Comparison of ENCODE assay signal across 31 cellular contexts in the genomic region with DNA sequence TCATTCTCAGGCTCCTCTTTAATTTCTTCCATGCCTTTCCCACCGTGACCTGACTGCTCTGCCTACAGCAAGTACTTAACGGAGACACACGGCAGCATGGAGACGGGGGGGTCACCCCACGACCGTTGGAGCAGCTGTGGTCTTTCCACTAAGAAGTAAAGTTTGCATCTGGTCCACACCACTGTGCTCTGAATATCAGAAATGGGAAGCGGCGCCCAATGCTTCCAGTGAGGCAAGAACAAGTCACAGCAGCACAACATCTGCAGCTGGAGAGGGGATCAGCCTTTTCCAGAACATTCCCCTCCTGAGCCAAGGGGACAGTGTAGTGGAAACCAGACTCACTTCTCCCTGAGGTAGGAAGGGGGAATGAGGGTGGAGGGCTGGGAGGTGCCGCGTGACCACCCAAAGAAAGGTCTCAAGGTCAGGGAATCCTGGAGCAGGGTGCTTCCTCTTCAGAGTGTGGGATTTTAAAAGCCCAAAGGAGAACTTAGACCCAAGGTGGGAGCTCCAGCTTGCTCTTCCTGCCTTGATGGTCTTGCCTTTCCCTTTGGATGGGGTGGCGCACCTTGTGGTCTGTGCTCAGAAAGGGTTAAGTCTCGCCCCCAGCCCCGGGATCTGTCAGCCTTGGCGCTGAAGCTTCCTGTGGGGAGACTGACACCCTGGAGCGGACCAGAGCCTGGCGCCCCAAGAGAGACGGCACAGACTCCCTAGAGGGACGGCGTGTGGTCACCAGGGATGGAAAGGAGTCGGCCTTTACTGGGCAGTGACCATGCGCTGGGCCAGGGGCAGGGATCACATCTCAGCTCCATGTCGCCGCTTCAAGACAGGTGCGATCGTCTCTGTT. TPM values are rescaled to one million over a fixed set of nuclear protein-coding genes. Genes with fewer than 3 reads are reported as not detected.
DNase-seq lines count a peak whose midpoint lies in the region; ATAC-seq, FAIRE-seq and TF ChIP-seq lines count a peak whose summit lies in the region.
"Had no signal": no experiment of that assay in that cellular context is flagged by ENCODE, and none has a peak within 500 bp of the region (broad histone marks: within the 10 kb centered on the region; RNA-seq: fewer than 3 reads in every experiment).

No MANE protein-coding gene starts in this region.

- H3K4me1 ChIP-seq in astrocyte (ENCODE audit: insufficient read depth, low read length) = no peaks in the 10 kb centered on the region
- peaks cover 3 to 29% (median 21%) of the 10 kb centered on the region in 4 donors for H3K4me1 ChIP-seq in stomach
- H3K4me1 ChIP-seq: BLaER1 treated with 17β-estradiol and CSF1 and Interleukin-3, amounts not matched to agents 10 nM and 100 nM; Caco-2; foreskin keratinocyte; parathyroid adenoma; SJCRH30 had no signal

- FAIRE-seq in astrocyte (lab: Jason Lieb, UNC) = no peak
- FAIRE-seq: G401.6, RCC 7860 had no signal

- peak overlapping the region; percentile 1 for H3K4me2 ChIP-seq in astrocyte (ENCODE audit: low read length)
- H3K4me2 ChIP-seq: BLaER1 treated with 17β-estradiol and CSF1 and Interleukin-3, amounts not matched to agents 10 nM and 100 nM had no signal

- H3K9ac ChIP-seq in astrocyte (ENCODE audit: low read length) = no peak overlapping the region
- H3K9ac ChIP-seq: BLaER1 treated with 17β-estradiol and CSF1 and Interleukin-3, amounts not matched to agents 10 nM and 100 nM; parathyroid adenoma had no signal

- TF ChIP-seq EP300 in stomach (IDR thresholded peaks at IDR 0.05) = no peak

- peaks cover 49% of the 10 kb centered on the region for H3K27me3 Mint-ChIP-seq in astrocyte (ENCODE audit: low read depth, unreplicated experiment)
- H3K27me3 Mint-ChIP-seq: activated CD4-positive, alpha-beta T cell treated with anti-CD3 and anti-CD28 coated beads for 36 hours; central memory CD8-positive, alpha-beta T cell had no signal

- no peak overlapping the region for H2AFZ ChIP-seq in astrocyte (ENCODE audit: low read depth, low read length)
- H2AFZ ChIP-seq: parathyroid adenoma had no signal

- no peaks in the 10 kb centered on the region for H3K79me2 ChIP-seq in astrocyte (ENCODE audit: insufficient read depth, low read length)
- H3K79me2 ChIP-seq: parathyroid adenoma had no signal

- WGBS in stomach, 5 donors = 68 to 72% (median 70%) methylated on average over 25 of the region's 25 CpGs

- TF ChIP-seq CTCF in astrocyte (IDR thresholded peaks at IDR 0.05; ENCODE audit: insufficient read depth, low read depth, low read length) (no peak), stomach (IDR thresholded peaks at IDR 0.05) (no peak)

- ATAC-seq in GM18517 (IDR thresholded peaks at IDR 0.05; ENCODE audit: unreplicated experiment) (no peak), GM21528 (IDR thresholded peaks at IDR 0.05; ENCODE audit: low FRiP score, unreplicated experiment) (no peak)
- ATAC-seq: activated CD4-positive, alpha-beta T cell treated with anti-CD3 and anti-CD28 coated beads for 36 hours; activated CD8-positive, alpha-beta T cell treated with anti-CD3 and anti-CD28 coated beads, Interleukin-2, amount 10 ng/mL, durations not matched to agents 7 days and 5 days; foreskin keratinocyte; stimulated activated naive CD8-positive, alpha-beta T cell treated with anti-CD3 and anti-CD28 coated beads, Interleukin-15, Interleukin-2, amounts not matched to agents 100 U/mL and 50 U/mL, for 24 hours had no signal

- H3K36me3 Mint-ChIP-seq in astrocyte (ENCODE audit: low read depth, unreplicated experiment) = no peaks in the 10 kb centered on the region
- H3K36me3 Mint-ChIP-seq: activated naive CD4-positive, alpha-beta T cell treated with anti-CD3 and anti-CD28 coated beads, Interleukin-2, amount 50 U/mL, for 72 hours had no signal

- intact Hi-C loops in stomach (cut with DNase I; ENCODE audit: low total_unique reads) = no loop called here

- H3K36me3 ChIP-seq in astrocyte (ENCODE audit: insufficient read depth, low read length) (no peaks in the 10 kb centered on the region), stomach (no peaks in the 10 kb centered on the region)
- H3K36me3 ChIP-seq: BLaER1 treated with 17β-estradiol and CSF1 and Interleukin-3, amounts not matched to agents 10 nM and 100 nM; esophagus squamous epithelium; SJCRH30 had no signal

- H3K9me3 ChIP-seq in astrocyte (ENCODE audit: insufficient read depth, low read depth, low read length) = no peaks in the 10 kb centered on the region
- no peaks in the 10 kb centered on the region for H3K9me3 ChIP-seq in stomach
- H3K9me3 ChIP-seq: BLaER1 treated with 17β-estradiol and CSF1 and Interleukin-3, amounts not matched to agents 10 nM and 100 nM; Caco-2; esophagus squamous epithelium; SJCRH30 had no signal

- DNase-seq in MV-4-11 (lab: John Stamatoyannopoulos, UW) = peak; percentile 70
- no peak for DNase-seq in astrocyte (ENCODE audit: low read depth)
- peak; percentile 25 for DNase-seq in islet precursor cell
- DNase-seq in stomach = no peak
- DNase-seq in HCEC 1CT = no peak
- DNase-seq: activated CD4-positive, alpha-beta T cell treated with anti-CD3 and anti-CD28 coated beads for 36 hours; activated CD8-positive, alpha-beta T cell treated with anti-CD3 and anti-CD28 coated beads, Interleukin-2, amount 10 ng/mL, durations not matched to agents 7 days and 5 days; activated T-cell treated with anti-CD3 and anti-CD28 coated beads for 4 hours; aorta; Caco-2; DMS79; esophagus squamous epithelium; foreskin keratinocyte; KG1; MM.1S; NCI-H1436; NCI-H748 treated with DMSO at 0.1 percent for 48 hours; retina; SJCRH30; stimulated activated CD4-positive, alpha-beta T cell treated with anti-CD3 and anti-CD28 coated beads, Interleukin-1b, Interleukin-23, amount 100 ng/mL, for 48 hours; stimulated activated naive CD8-positive, alpha-beta T cell treated with anti-CD3 and anti-CD28 coated beads, Interleukin-15, Interleukin-2, amounts not matched to agents 100 U/mL and 50 U/mL, for 24 hours; SW 1271 had no signal

- no peaks in the 10 kb centered on the region for H4K20me1 ChIP-seq in astrocyte (ENCODE audit: insufficient read depth, low read length)
- H4K20me1 ChIP-seq: BLaER1 treated with 17β-estradiol and CSF1 and Interleukin-3, amounts not matched to agents 10 nM and 100 nM had no signal

- H3K4me3 ChIP-seq in astrocyte (ENCODE audit: insufficient read depth, low read depth, low read length) (no peak overlapping the region), stomach (no peak overlapping the region)
- H3K4me3 ChIP-seq: BLaER1 treated with 17β-estradiol and CSF1 and Interleukin-3, amounts not matched to agents 10 nM and 100 nM; esophagus squamous epithelium; SJCRH30 had no signal

- no peak overlapping the region for H3K4me3 Mint-ChIP-seq in astrocyte (ENCODE audit: unreplicated experiment)
- H3K4me3 Mint-ChIP-seq: activated CD4-positive, alpha-beta T cell treated with anti-CD3 and anti-CD28 coated beads for 36 hours; activated CD8-positive, alpha-beta T cell treated with anti-CD3 and anti-CD28 coated beads, Interleukin-2, amount 10 ng/mL, durations not matched to agents 7 days and 5 days; central memory CD8-positive, alpha-beta T cell had no signal

- H3K9me3 Mint-ChIP-seq in astrocyte (ENCODE audit: unreplicated experiment) = no peaks in the 10 kb centered on the region
- H3K9me3 Mint-ChIP-seq: activated naive CD4-positive, alpha-beta T cell treated with anti-CD3 and anti-CD28 coated beads, Interleukin-2, amount 50 U/mL, for 72 hours; central memory CD8-positive, alpha-beta T cell had no signal

- H3K27me3 ChIP-seq in astrocyte (ENCODE audit: insufficient read depth, low read length) (peaks cover 2% of the 10 kb centered on the region), stomach (no peaks in the 10 kb centered on the region)
- H3K27me3 ChIP-seq: BLaER1 treated with 17β-estradiol and CSF1 and Interleukin-3, amounts not matched to agents 10 nM and 100 nM; foreskin keratinocyte had no signal

- H3K4me1 Mint-ChIP-seq in astrocyte (ENCODE audit: low read depth, unreplicated experiment) = peaks cover 4% of the 10 kb centered on the region
- H3K4me1 Mint-ChIP-seq: activated CD4-positive, alpha-beta T cell treated with anti-CD3 and anti-CD28 coated beads for 36 hours; central memory CD8-positive, alpha-beta T cell had no signal

- no peak overlapping the region for H3K27ac Mint-ChIP-seq in astrocyte (ENCODE audit: unreplicated experiment)
- H3K27ac Mint-ChIP-seq: activated CD4-positive, alpha-beta T cell treated with anti-CD3 and anti-CD28 coated beads for 36 hours; activated CD8-positive, alpha-beta T cell treated with anti-CD3 and anti-CD28 coated beads, Interleukin-2, amount 10 ng/mL, durations not matched to agents 7 days and 5 days had no signal

- TF ChIP-seq POLR2A in stomach (IDR thresholded peaks at IDR 0.05) = no peak

- no peak overlapping the region for H3K27ac ChIP-seq in astrocyte (ENCODE audit: low read depth, low read length)
- H3K27ac ChIP-seq in stomach = peak overlapping the region in 3 of 5 donors; percentile 14 to 20 (median 15)
- H3K27ac ChIP-seq: BLaER1 treated with 17β-estradiol and CSF1 and Interleukin-3, amounts not matched to agents 10 nM and 100 nM; esophagus squamous epithelium; foreskin keratinocyte; parathyroid adenoma; SJCRH30 had no signal

RNA-seq across cellular contexts. Expression of a gene that starts 25.6 kb away (rescaled TPM):
- total RNA-seq in astrocyte (0.93 and 1.8 TPM in 2 replicates), stomach (100 to 1,000 TPM in 3 of 5 donors, 10 to 100 TPM in 2; 32.7 to 520 (median 132) TPM)
- polyA plus RNA-seq in stomach = 10 to 100 TPM in 2 of 3 donors, 1 to 10 TPM in 1; 7.9 to 97.2 (median 18.8) TPM
- total RNA-seq: activated CD4-positive, alpha-beta T cell treated with anti-CD3 and anti-CD28 coated beads for 36 hours; activated CD8-positive, alpha-beta T cell treated with anti-CD3 and anti-CD28 coated beads, Interleukin-2, amount 10 ng/mL, durations not matched to agents 7 days and 5 days; activated naive CD4-positive, alpha-beta T cell treated with anti-CD3 and anti-CD28 coated beads, Interleukin-2, amount 50 U/mL, for 72 hours; dermis microvascular lymphatic vessel endothelial cell; SJCRH30 had no signal

Comparison
In these comparisons a context has a peak if more than half of its experiments do, and no peak if none do; other contexts are left out.
1. DNase-seq: peak in MV-4-11 (single experiment) and islet precursor cell (single experiment); none in astrocyte (single experiment), stomach (single experiment) and HCEC 1CT (single experiment).
2. RNA of a gene that starts 25.6 kb away (total RNA-seq): 32.7 to 520 TPM in stomach; 0.93 to 1.8 TPM in astrocyte; every median in the first group is over 10 times any median in the second.